ENCODE assay signal across 11 cellular contexts in the genomic region with DNA sequence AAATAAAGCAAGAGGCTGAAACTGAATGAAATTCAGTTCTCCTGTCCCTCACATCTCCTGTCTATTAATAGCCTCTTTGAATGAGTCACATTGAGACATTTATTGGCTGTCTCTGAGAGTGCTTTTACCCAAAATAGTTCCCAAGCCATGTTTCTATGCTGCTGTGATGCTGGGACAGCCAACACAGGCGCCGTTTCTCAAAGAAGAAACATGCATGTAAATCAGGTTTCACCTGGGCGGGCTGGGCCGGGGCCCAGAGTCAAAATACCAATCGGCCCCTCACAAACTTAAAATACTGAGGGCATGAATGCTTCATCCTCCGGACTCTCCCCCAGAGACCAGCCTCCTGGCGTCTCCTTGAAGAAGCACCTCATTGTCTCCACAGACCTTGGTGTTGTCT.
DNase-seq lines count a peak whose midpoint lies in the region; ATAC-seq and TF ChIP-seq lines count a peak whose summit lies in the region.
"Had no signal": no experiment of that assay in that cellular context is flagged by ENCODE, and none has a peak within 500 bp of the region (broad histone marks: within the 10 kb centered on the region; RNA-seq: fewer than 3 reads in every experiment).

No MANE protein-coding gene starts in this region.

- DNase-seq in GM13976 (ENCODE audit: low spot score) (peak; percentile 76), M059J (ENCODE audit: low read depth) (peak; percentile 37), left lung (no peak), NCI-H187 treated with DMSO at 0.1 percent for 48 hours (lab: John Stamatoyannopoulos, UW) (no peak), islet precursor cell (no peak)
- no peak for DNase-seq in activated CD8-positive, alpha-beta memory T cell treated with anti-CD3 and anti-CD28 coated beads, Interleukin-2, amount 50 U/mL, for 48 hours
- DNase-seq: T1000, upper lobe of left lung had no signal

- in situ Hi-C loops in GM13976 (cut with MboI; ENCODE audit: low sequenced_read_pairs, unreplicated experiment): no loop called here

- no peak overlapping the region for H3K27ac ChIP-seq in left lung

- no peaks in the 10 kb centered on the region for H3K27me3 ChIP-seq in left lung
- H3K27me3 ChIP-seq: upper lobe of left lung had no signal

- H3K9me3 ChIP-seq in left lung: no peaks in the 10 kb centered on the region
- H3K9me3 ChIP-seq: upper lobe of left lung had no signal

- intact Hi-C loops in left lung (cut with DNase I): no loop called here

- peaks cover 0 to 6% of the 10 kb centered on the region in 2 donors for H3K4me1 ChIP-seq in left lung

- no peaks in the 10 kb centered on the region for H3K36me3 ChIP-seq in left lung
- H3K36me3 ChIP-seq: upper lobe of left lung had no signal

- ATAC-seq in GM21717 (IDR thresholded peaks at IDR 0.05; ENCODE audit: unreplicated experiment): peak; percentile 96
- peak; percentile 42 for ATAC-seq in left lung
- ATAC-seq in HG03135 (IDR thresholded peaks at IDR 0.05; ENCODE audit: unreplicated experiment): no peak

- H3K4me3 ChIP-seq in left lung: no peak overlapping the region
- H3K4me3 ChIP-seq: skin epidermis, upper lobe of left lung had no signal

- no peak for TF ChIP-seq CTCF in GM13976 (IDR thresholded peaks at IDR 0.05; ENCODE audit: borderline replicate concordance, control extremely low read depth, extremely low read depth, insufficient read depth, missing control alignments)
- no peak for TF ChIP-seq CTCF in left lung (IDR thresholded peaks at IDR 0.05)

Comparison
In these comparisons a context has a peak if more than half of its experiments do, and no peak if none do; other contexts are left out.
1. DNase-seq: peak in GM13976 (single experiment) and M059J (single experiment); none in left lung (0 of 2), NCI-H187 treated with DMSO at 0.1 percent for 48 hours (single experiment), activated CD8-positive, alpha-beta memory T cell treated with anti-CD3 and anti-CD28 coated beads, Interleukin-2, amount 50 U/mL, for 48 hours (single experiment) and islet precursor cell (single experiment).